ENCODE assay signal across 1 cellular context in genomic region chr11:63611395-63611747, GRCh38.
TF ChIP-seq lines count a peak whose summit lies in the region.

No MANE protein-coding gene starts in this region.

TF ChIP-seq in GM23338, 12 proteins besides CTCF, POLR2A, EP300 and RAD21:
- TF ChIP-seq EZH2 (IDR thresholded peaks at IDR 0.05; ENCODE audit: low read depth, unreplicated experiment): no peak
- no peak for TF ChIP-seq POLR2AphosphoS5 (IDR thresholded peaks at IDR 0.05; ENCODE audit: low read depth)
- TF ChIP-seq ETS1 (IDR thresholded peaks at IDR 0.05): no peak
